ENCODE assay signal across 1 cellular context in the genomic region with DNA sequence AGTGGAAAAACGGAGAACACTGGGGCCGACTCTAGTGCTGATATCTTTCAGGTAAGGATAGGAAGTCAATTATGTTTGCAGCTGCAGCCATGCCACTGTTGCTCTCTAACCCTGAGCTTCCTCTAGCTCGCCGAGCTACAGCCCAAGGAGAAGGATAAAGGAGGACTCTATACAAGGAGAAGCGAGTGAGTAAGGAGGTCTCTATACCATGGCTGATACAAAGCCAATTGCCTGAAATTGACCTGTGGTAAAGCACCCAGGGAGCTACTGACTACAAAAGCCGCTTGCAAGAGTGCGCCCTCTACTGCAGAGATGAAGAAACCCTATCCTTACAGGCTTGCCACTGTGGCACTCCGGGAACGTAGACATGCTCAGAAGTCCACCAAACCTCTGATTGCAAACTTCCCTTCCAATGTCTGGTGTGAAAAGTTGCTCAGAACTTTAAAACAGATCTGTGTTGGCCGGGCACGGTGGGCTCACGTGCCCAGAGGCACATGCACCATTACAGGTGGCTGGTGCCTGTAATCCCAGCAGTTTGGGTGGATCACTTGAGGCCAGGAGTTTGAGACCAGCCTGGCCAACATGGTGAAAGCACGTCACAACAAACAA.
TF ChIP-seq lines count a peak whose summit lies in the region.

No MANE protein-coding gene starts in this region.

TF ChIP-seq in GM12878, 131 proteins besides CTCF, POLR2A, EP300 and RAD21:
- TF ChIP-seq YY1 (IDR thresholded peaks at IDR 0.05; ENCODE audit: low read depth, low read length): peak; percentile 49; the same call in 1 of the 2 replicates
- TF ChIP-seq SMC3 (IDR thresholded peaks at IDR 0.05; ENCODE audit: borderline replicate concordance, low read length): peak; percentile 64
- peak; percentile 29; the same call in 1 of the 2 replicates for TF ChIP-seq RUNX3 (IDR thresholded peaks at IDR 0.05; ENCODE audit: low read length)
- no peak for TF ChIP-seq POU2F2 (IDR thresholded peaks at IDR 0.05; ENCODE audit: borderline replicate concordance, low read depth, low read length)
- peak in 1 of 2 experiments; percentile 44; a peak in 1 of 4 replicates for TF ChIP-seq BHLHE40 (IDR thresholded peaks at IDR 0.05; ENCODE audit: borderline replicate concordance in 1 of 2, low read depth in 2 of 2, low read length in 1 of 2)
- 0 out of 2 replicates have a peak, but pooled peaks have one; percentile 23 for TF ChIP-seq FOXK2 (IDR thresholded peaks at IDR 0.05)
- TF ChIP-seq ZNF622 (IDR thresholded peaks at IDR 0.05): no peak
- no peak for TF ChIP-seq POLR2AphosphoS5 (IDR thresholded peaks at IDR 0.05; ENCODE audit: low read length)
